Comparison of ENCODE assay signal across 27 cellular contexts in genomic region chr10:107671968-107672367, GRCh38.
"Had no signal": no experiment of that assay in that cellular context is flagged by ENCODE, and none has a peak within 500 bp of the region (broad histone marks: within the 10 kb centered on the region; RNA-seq: fewer than 3 reads in every experiment).

No MANE protein-coding gene starts in this region.

- H3K36me3 Mint-ChIP-seq: immature natural killer cell; naive thymus-derived CD8-positive, alpha-beta T cell; stimulated activated naive B cell treated with anti-CD40 and anti-IgM and Interleukin-4, amounts not matched to agents 10 μg/mL and 1 μg/mL and 100 μg/mL, for 72 hours had no signal

- H3K4me1 ChIP-seq: gastrocnemius medialis, left ventricle myocardium inferior, lower lobe of right lung, parathyroid adenoma, right lobe of liver, tibial nerve, upper lobe of left lung had no signal

- DNase-seq: cortex of kidney; effector CD4-positive, alpha-beta T cell; foreskin fibroblast; gastrocnemius medialis; head of caudate nucleus; immature natural killer cell; islet precursor cell; kidney glomerular epithelial cell; left colon; left ventricle myocardium inferior; lower lobe of right lung; naive thymus-derived CD8-positive, alpha-beta T cell; nephron progenitor cell; right lobe of liver; small intestine; stimulated activated CD4-positive, alpha-beta T cell treated with anti-CD3 and anti-CD28 coated beads, Interleukin-15, amount 100 ng/mL, for 24 hours; stimulated activated CD4-positive, alpha-beta T cell treated with anti-CD3 and anti-CD28 coated beads, Interleukin-2, amount 100 ng/mL, for 48 hours; stimulated activated naive B cell treated with anti-CD40 and anti-IgM and Interleukin-4, amounts not matched to agents 10 μg/mL and 1 μg/mL and 100 μg/mL, for 72 hours; upper lobe of left lung had no signal

- H3K36me3 ChIP-seq: gastrocnemius medialis, left ventricle myocardium inferior, lower lobe of right lung, neutrophil, right lobe of liver, thoracic aorta, tibial nerve, upper lobe of left lung had no signal

- H3K9me3 Mint-ChIP-seq: nephron progenitor cell; stimulated activated naive CD8-positive, alpha-beta T cell treated with anti-CD3 and anti-CD28 coated beads, Interleukin-15, Interleukin-2, amounts not matched to agents 100 ng/mL and 50 ng/mL, for 24 hours had no signal

- H3K27ac ChIP-seq: epithelial cell of prostate, gastrocnemius medialis, left ventricle myocardium inferior, lower lobe of right lung, neutrophil, parathyroid adenoma, right lobe of liver, thoracic aorta, tibial nerve, upper lobe of left lung had no signal

- H3K27ac Mint-ChIP-seq: immature natural killer cell; naive thymus-derived CD8-positive, alpha-beta T cell; nephron progenitor cell; progenitor cell of endocrine pancreas; stimulated activated naive B cell treated with anti-CD40 and anti-IgM and Interleukin-4, amounts not matched to agents 10 μg/mL and 1 μg/mL and 100 μg/mL, for 72 hours; stimulated activated naive CD8-positive, alpha-beta T cell treated with anti-CD3 and anti-CD28 coated beads, Interleukin-15, Interleukin-2, amounts not matched to agents 100 ng/mL and 50 ng/mL, for 24 hours had no signal

- H3K9ac ChIP-seq: parathyroid adenoma had no signal

- ATAC-seq: esophagus mucosa; gastrocnemius medialis; left colon; lower lobe of right lung; naive thymus-derived CD8-positive, alpha-beta T cell; right lobe of liver; stimulated activated naive B cell treated with anti-CD40 and anti-IgM and Interleukin-4, amounts not matched to agents 10 μg/mL and 1 μg/mL and 100 μg/mL, for 72 hours had no signal

- H3K4me3 Mint-ChIP-seq: immature natural killer cell; naive thymus-derived CD8-positive, alpha-beta T cell; nephron progenitor cell; stimulated activated naive B cell treated with anti-CD40 and anti-IgM and Interleukin-4, amounts not matched to agents 10 μg/mL and 1 μg/mL and 100 μg/mL, for 72 hours; stimulated activated naive CD8-positive, alpha-beta T cell treated with anti-CD3 and anti-CD28 coated beads, Interleukin-15, Interleukin-2, amounts not matched to agents 100 ng/mL and 50 ng/mL, for 24 hours had no signal

- H3K27me3 ChIP-seq: gastrocnemius medialis, neutrophil, right lobe of liver, tibial nerve, upper lobe of left lung had no signal

- H3K4me1 Mint-ChIP-seq: immature natural killer cell; naive thymus-derived CD8-positive, alpha-beta T cell; nephron progenitor cell; stimulated activated naive B cell treated with anti-CD40 and anti-IgM and Interleukin-4, amounts not matched to agents 10 μg/mL and 1 μg/mL and 100 μg/mL, for 72 hours had no signal

- H3K27me3 Mint-ChIP-seq: naive thymus-derived CD8-positive, alpha-beta T cell; progenitor cell of endocrine pancreas; stimulated activated naive B cell treated with anti-CD40 and anti-IgM and Interleukin-4, amounts not matched to agents 10 μg/mL and 1 μg/mL and 100 μg/mL, for 72 hours; stimulated activated naive CD8-positive, alpha-beta T cell treated with anti-CD3 and anti-CD28 coated beads, Interleukin-15, Interleukin-2, amounts not matched to agents 100 ng/mL and 50 ng/mL, for 24 hours had no signal

- H3K4me3 ChIP-seq: gastrocnemius medialis, left ventricle myocardium inferior, lower lobe of right lung, right lobe of liver, thoracic aorta, tibial nerve, upper lobe of left lung had no signal

- H3K9me3 ChIP-seq: gastrocnemius medialis, left ventricle myocardium inferior, lower lobe of right lung, neutrophil, right lobe of liver, thoracic aorta, tibial nerve, upper lobe of left lung had no signal
